14 cellular contexts compared by ENCODE assay signal in genomic region chr19:48556163-48556562, GRCh38. TPM values are rescaled to one million over a fixed set of nuclear protein-coding genes. Genes with fewer than 3 reads are reported as not detected.
DNase-seq lines count a peak whose midpoint lies in the region; ATAC-seq and TF ChIP-seq lines count a peak whose summit lies in the region.
"Had no signal": no experiment of that assay in that cellular context is flagged by ENCODE, and none has a peak within 500 bp of the region (broad histone marks: within the 10 kb centered on the region; RNA-seq: fewer than 3 reads in every experiment).

No MANE protein-coding gene starts in this region.

- peak; percentile 47 for ATAC-seq in RWPE2 (ENCODE audit: low read depth)
- no peak for ATAC-seq in right cardiac atrium

- H3K27me3 ChIP-seq in RWPE2 (ENCODE audit: insufficient read depth, poor library complexity, severe bottlenecking) (no peaks in the 10 kb centered on the region), transverse colon (peaks cover 3% of the 10 kb centered on the region), right cardiac atrium (ENCODE audit: control insufficient read depth, insufficient read depth) (no peaks in the 10 kb centered on the region)
- H3K27me3 ChIP-seq: testis had no signal

- TF ChIP-seq CTCF in RWPE2 (IDR thresholded peaks at IDR 0.05; ENCODE audit: poor library complexity, severe bottlenecking): no peak
- no peak for TF ChIP-seq CTCF in transverse colon (IDR thresholded peaks at IDR 0.05)

- TF ChIP-seq EP300 in transverse colon (IDR thresholded peaks at IDR 0.05; ENCODE audit: low read depth): no peak

- intact Hi-C loops in transverse colon (cut with DNase I; ENCODE audit: low total_unique reads) (no loop called here), right cardiac atrium (cut with DNase I) (no loop called here)

- H3K27ac ChIP-seq in RWPE2 (ENCODE audit: poor library complexity, severe bottlenecking): peak overlapping the region; percentile 20
- peak overlapping the region in 1 of 4 donors; percentile 8 for H3K27ac ChIP-seq in transverse colon
- H3K27ac ChIP-seq in right cardiac atrium (ENCODE audit: low read length): no peak overlapping the region
- H3K27ac ChIP-seq: testis had no signal

- H3K4me3 ChIP-seq in RWPE2 (ENCODE audit: severe bottlenecking): no peak overlapping the region
- no peak overlapping the region for H3K4me3 ChIP-seq in transverse colon
- H3K4me3 ChIP-seq in right cardiac atrium (ENCODE audit: low read length): no peak overlapping the region
- H3K4me3 ChIP-seq: testis had no signal

- no peak for TF ChIP-seq POLR2A in transverse colon (IDR thresholded peaks at IDR 0.05)

- DNase-seq in NCI-H1694 treated with DMSO at 0.1 percent for 48 hours (lab: John Stamatoyannopoulos, UW) (peak; percentile 21), NCI-H1694 (lab: John Stamatoyannopoulos, UW) (no peak), RWPE2 (ENCODE audit: low spot score) (no peak), fibroblast of peridontal ligament (ENCODE audit: extremely low read depth) (peak; percentile 43), transverse colon (peak; percentile 61), NCI-H1436 treated with DMSO at 0.1 percent for 48 hours (lab: John Stamatoyannopoulos, UW) (no peak), right cardiac atrium (no peak), SIG-M5 treated with dmso at 0.1 percent for 504 hours (lab: John Stamatoyannopoulos, UW; ENCODE audit: unreplicated experiment) (no peak)
- DNase-seq: 8988T; activated CD4-positive, alpha-beta T cell treated with anti-CD3 and anti-CD28 coated beads, Interleukin-2, amount 10 ng/mL, durations not matched to agents 7 days and 5 days; head of caudate nucleus; testis had no signal

- H3K9me3 ChIP-seq in RWPE2 (ENCODE audit: severe bottlenecking): no peaks in the 10 kb centered on the region
- no peaks in the 10 kb centered on the region for H3K9me3 ChIP-seq in transverse colon
- no peaks in the 10 kb centered on the region for H3K9me3 ChIP-seq in right cardiac atrium (ENCODE audit: control insufficient read depth, low read length)
- H3K9me3 ChIP-seq: testis had no signal

- in situ Hi-C loops in transverse colon (cut with MboI; ENCODE audit: low pct_ligation_motif_present in 1 of 4, low pct_unique_long_range_greater_than_20kb in 1 of 4, low sequenced_read_pairs in 3 of 4): no loop called here

- peaks cover 17% of the 10 kb centered on the region for H3K4me1 ChIP-seq in RWPE2 (ENCODE audit: insufficient read depth, poor library complexity, severe bottlenecking)
- H3K4me1 ChIP-seq in transverse colon: peaks cover 4 to 52% (median 21%) of the 10 kb centered on the region in 4 donors
- H3K4me1 ChIP-seq in right cardiac atrium (ENCODE audit: control insufficient read depth, insufficient read depth, low read length): no peaks in the 10 kb centered on the region

- WGBS in transverse colon (ENCODE audit: low coverage in 1 of 2), 2 donors: 33 to 48% methylated on average over 6 to 11 of the region's 11 CpGs
- 53% methylated on average over 11 of the region's 11 CpGs for WGBS in right cardiac atrium

- H3K36me3 ChIP-seq in RWPE2 (ENCODE audit: low read depth) (no peaks in the 10 kb centered on the region), transverse colon (no peaks in the 10 kb centered on the region)

RNA-seq across cellular contexts. Expression of gene SULT2B1, which starts 4.2 kb away (rescaled TPM):
- total RNA-seq in transverse colon (under 1 TPM in 2 of 4 donors, not detected in 2; 0.32 to 0.41 TPM), right cardiac atrium (under 1 TPM in 2 of 4 donors, not detected in 2; 0.25 to 0.76 TPM)
- polyA plus RNA-seq in right cardiac atrium: 0.14 TPM
- total RNA-seq: myocyte had no signal

RNA-seq across cellular contexts. Expression of gene LMTK3, which starts 44.5 kb away (rescaled TPM):
- total RNA-seq in transverse colon (1 to 10 TPM in 2 of 4 donors, under 1 TPM in 1, not detected in 1; 0.68 to 2.4 (median 1.1) TPM), right cardiac atrium (1 to 10 TPM; 3.1 to 7.2 (median 5.5) TPM)
- polyA plus RNA-seq in right cardiac atrium: 2.9 TPM

RNA-seq across cellular contexts. Expression of gene SPACA4, which starts 50.4 kb away (rescaled TPM):
- total RNA-seq in transverse colon (not detected), right cardiac atrium (not detected)
- polyA plus RNA-seq in right cardiac atrium: not detected
- total RNA-seq: activated CD4-positive, alpha-beta T cell treated with anti-CD3 and anti-CD28 coated beads, Interleukin-2, amount 10 ng/mL, durations not matched to agents 7 days and 5 days; myocyte had no signal
- polyA plus RNA-seq: adipose tissue had no signal

RNA-seq across cellular contexts. Expression of gene FAM83E, which starts 58.7 kb away (rescaled TPM):
- total RNA-seq in transverse colon (100 to 1,000 TPM in 3 of 4 donors, 10 to 100 TPM in 1; 97.0 to 746 (median 203) TPM), right cardiac atrium (under 1 TPM in 1 of 4 donors, not detected in 3; 0.33 TPM)
- 0.20 TPM for polyA plus RNA-seq in right cardiac atrium

Comparison
In these comparisons a context has a peak if more than half of its experiments do, and no peak if none do; other contexts are left out.
1. DNase-seq: peak in NCI-H1694 treated with DMSO at 0.1 percent for 48 hours (single experiment), fibroblast of peridontal ligament (single experiment) and transverse colon (single experiment); none in NCI-H1694 (single experiment), RWPE2 (single experiment), NCI-H1436 treated with DMSO at 0.1 percent for 48 hours (single experiment), right cardiac atrium (0 of 3) and SIG-M5 treated with dmso at 0.1 percent for 504 hours (single experiment).